In genomic region chr12:67651380-67651695, GRCh38 we compare ENCODE assay signal across 8 cellular contexts. TPM values are rescaled to one million over a fixed set of nuclear protein-coding genes. Genes with fewer than 3 reads are reported as not detected.
DNase-seq lines count a peak whose midpoint lies in the region; ATAC-seq and TF ChIP-seq lines count a peak whose summit lies in the region.

No MANE protein-coding gene starts in this region.

- dilution Hi-C loops in mammary epithelial cell (cut with HindIII; ENCODE audit: low sequenced_read_pairs), result no loop called here

- H3K36me3 ChIP-seq in DND-41 (ENCODE audit: insufficient read depth, low read length) (peaks cover 59% of the 10 kb centered on the region), mammary epithelial cell (ENCODE audit: insufficient read depth, low read length) (no peaks in the 10 kb centered on the region), mesenchymal stem cell (ENCODE audit: control insufficient read depth in 1 of 2, insufficient read depth in 2 of 2, low read depth in 1 of 2, low read length in 2 of 2) (peaks cover 2 to 25% of the 10 kb centered on the region in 2 experiments), WERI-Rb-1 (peaks cover 42% of the 10 kb centered on the region)

- H3K4me1 ChIP-seq in DND-41 (ENCODE audit: insufficient read depth, low read length), result peaks cover 53% of the 10 kb centered on the region
- peaks cover 30% of the 10 kb centered on the region for H3K4me1 ChIP-seq in mammary epithelial cell (ENCODE audit: insufficient read depth, low read length)
- H3K4me1 ChIP-seq in mesenchymal stem cell (ENCODE audit: control insufficient read depth, insufficient read depth, low read depth, low read length), result peaks cover 10% of the 10 kb centered on the region

- H3K9me3 ChIP-seq in DND-41 (ENCODE audit: insufficient read depth, low read length, severe bottlenecking) (no peaks in the 10 kb centered on the region), mammary epithelial cell (replicated peaks; ENCODE audit: insufficient read depth, low read length) (no peaks in the 10 kb centered on the region), mesenchymal stem cell (ENCODE audit: control insufficient read depth, low read length) (no peaks in the 10 kb centered on the region), WERI-Rb-1 (ENCODE audit: severe bottlenecking) (no peaks in the 10 kb centered on the region)

- no peak overlapping the region for H2BK15ac ChIP-seq in mesenchymal stem cell (ENCODE audit: low read depth, poor library complexity, severe bottlenecking)

- BruUV-seq in mammary epithelial cell (replicated peaks; lab: Mats Ljungman, UMichigan), result no TSS peak

- DNase-seq in DND-41 (peak; percentile 54), OCI-M1 (lab: John Stamatoyannopoulos, UW) (peak; percentile 30), mammary epithelial cell (peak; percentile 23), mesenchymal stem cell (peak; percentile 57), HPDE6-E6E7 (ENCODE audit: extremely low spot score) (no peak), WERI-Rb-1 (no peak)

- H2BK120ac ChIP-seq in mesenchymal stem cell (ENCODE audit: low read depth, low read length), result no peak overlapping the region

- H3K27ac ChIP-seq in DND-41 (ENCODE audit: low read length) (peak overlapping the region; percentile 86; the same call in 1 of the 2 replicates), mammary epithelial cell (ENCODE audit: insufficient read depth, low read depth, low read length) (no peak overlapping the region), mesenchymal stem cell (ENCODE audit: low read length, poor library complexity, severe bottlenecking) (no peak overlapping the region), WERI-Rb-1 (no peak overlapping the region)

- H2AK5ac ChIP-seq in mesenchymal stem cell (ENCODE audit: low read length, severe bottlenecking), result no peak overlapping the region

- ATAC-seq in DND-41 (ENCODE audit: insufficient read depth, low read depth), result peak; percentile 59
- ATAC-seq in GM21447 (IDR thresholded peaks at IDR 0.05; ENCODE audit: unreplicated experiment), result peak; percentile 26
- no peak for ATAC-seq in HG02610 (IDR thresholded peaks at IDR 0.05; ENCODE audit: unreplicated experiment)

- H3K79me1 ChIP-seq in mesenchymal stem cell (replicated peaks; ENCODE audit: low read length, poor library complexity, severe bottlenecking), result no peaks in the 10 kb centered on the region

- H2AFZ ChIP-seq in DND-41 (ENCODE audit: low read depth, low read length) (no peak overlapping the region), mammary epithelial cell (ENCODE audit: low read depth, low read length) (no peak overlapping the region), mesenchymal stem cell (ENCODE audit: low read depth, low read length) (no peak overlapping the region)

- no peak overlapping the region for H3K4ac ChIP-seq in mesenchymal stem cell (ENCODE audit: low read depth in 1 of 2, low read length in 2 of 2)

- no peak overlapping the region for H2BK12ac ChIP-seq in mesenchymal stem cell (ENCODE audit: low read length in 2 of 2)

- CTCF ChIA-PET in mammary epithelial cell (lab: Charles Lee; ENCODE audit: low non-redundant PET), result interaction anchor here (0.6 kb wide), 1 partner anchor 274 kb away, joined by 5 read pairs; no protein-coding TSS in a partner anchor

- H3K23ac ChIP-seq in mesenchymal stem cell (ENCODE audit: low read length in 2 of 2), result no peak overlapping the region

- H3K4me3 ChIP-seq in DND-41 (ENCODE audit: low read depth in 1 of 2, low read length in 2 of 2), result peak overlapping the region; percentile 74 to 89; a peak in 3 of 4 replicates
- H3K4me3 ChIP-seq in mammary epithelial cell (replicated peaks in 1 of 3; ENCODE audit: insufficient read depth in 1 of 3, low read depth in 2 of 3, low read length in 3 of 3), result no peak overlapping the region
- peak overlapping the region in 1 of 2 experiments; percentile 92 for H3K4me3 ChIP-seq in mesenchymal stem cell (ENCODE audit: insufficient read depth in 1 of 2, low read depth in 1 of 2, low read length in 2 of 2)
- H3K4me3 ChIP-seq in WERI-Rb-1 (ENCODE audit: low read depth, low read length), result no peak overlapping the region; the same call in 1 of the 2 replicates

- in situ Hi-C loops in mammary epithelial cell (cut with MboI; ENCODE audit: low sequenced_read_pairs in 2 of 2), result loop anchor here in 1 of 2 donors (10.0 kb wide), 1 partner anchor 293 kb away; no protein-coding TSS in a partner anchor

- peak; percentile 58 for TF ChIP-seq CTCF in DND-41 (IDR thresholded peaks at IDR 0.05; ENCODE audit: borderline replicate concordance, extremely low read depth, low read length, poor library complexity, severe bottlenecking)
- peak in 1 of 2 donors; percentile 29 for TF ChIP-seq CTCF in mammary epithelial cell (conservative IDR thresholded peaks at IDR 0.05 in 1 of 2, IDR thresholded peaks at IDR 0.05 in 1 of 2; ENCODE audit: extremely low read depth in 1 of 2, insufficient read depth in 1 of 2, low read depth in 1 of 2, low read length in 2 of 2)
- no peak for TF ChIP-seq CTCF in WERI-Rb-1 (IDR thresholded peaks at IDR 0.05; ENCODE audit: low read depth, low read length)

- H4K8ac ChIP-seq in mesenchymal stem cell (ENCODE audit: low read length), result no peak overlapping the region

- H3K9ac ChIP-seq in DND-41 (ENCODE audit: low read depth, low read length), result peak overlapping the region; percentile 97
- H3K9ac ChIP-seq in mammary epithelial cell (ENCODE audit: insufficient read depth, low read length), result no peak overlapping the region
- H3K9ac ChIP-seq in mesenchymal stem cell (ENCODE audit: low read length), result peak overlapping the region; percentile 94

- H3K18ac ChIP-seq in mesenchymal stem cell (ENCODE audit: low read depth in 1 of 2, low read length in 2 of 2), result no peak overlapping the region

- intact Hi-C loops in mammary epithelial cell (cut with micrococcal nuclease), result loop anchor here (2.0 to 10.0 kb wide), 3 partner anchors 163 to 271 kb away; no protein-coding TSS in a partner anchor

- H3K79me2 ChIP-seq in DND-41 (ENCODE audit: insufficient read depth, low read length) (peaks cover 77% of the 10 kb centered on the region), mammary epithelial cell (ENCODE audit: insufficient read depth, low read length) (peaks cover 74% of the 10 kb centered on the region)

- H2BK5ac ChIP-seq in mesenchymal stem cell (ENCODE audit: low read depth, low read length, poor library complexity, severe bottlenecking), result no peak overlapping the region

- no peak overlapping the region for H4K91ac ChIP-seq in mesenchymal stem cell (ENCODE audit: low read length)

- H3K27me3 ChIP-seq in DND-41 (ENCODE audit: insufficient read depth, low read length, poor library complexity) (no peaks in the 10 kb centered on the region), mammary epithelial cell (ENCODE audit: insufficient read depth, low read length) (no peaks in the 10 kb centered on the region), mesenchymal stem cell (ENCODE audit: control insufficient read depth in 1 of 2, insufficient read depth in 1 of 2, low read length in 2 of 2) (no peaks in the 10 kb centered on the region), WERI-Rb-1 (ENCODE audit: insufficient read depth, low read depth, severe bottlenecking) (no peaks in the 10 kb centered on the region)

- H3K14ac ChIP-seq in mesenchymal stem cell (ENCODE audit: low read length in 2 of 2), result no peak overlapping the region

- H3K4me2 ChIP-seq in DND-41 (ENCODE audit: insufficient read depth, low read length) (peak overlapping the region; percentile 73), mammary epithelial cell (ENCODE audit: insufficient read depth, low read depth, low read length) (peak overlapping the region; percentile 98), mesenchymal stem cell (ENCODE audit: low read length, poor library complexity, severe bottlenecking) (no peak overlapping the region)

- peaks cover 57% of the 10 kb centered on the region for H4K20me1 ChIP-seq in DND-41 (ENCODE audit: insufficient read depth, low read length)
- H4K20me1 ChIP-seq in mammary epithelial cell (ENCODE audit: insufficient read depth, low read length), result no peaks in the 10 kb centered on the region

- 70% methylated on average over 5 of the region's 5 CpGs for WGBS in mammary epithelial cell (ENCODE audit: low coverage, missing lambda C conversion rate)
- 40% methylated on average over 4 of the region's 5 CpGs for WGBS in mesenchymal stem cell

RNA-seq across cellular contexts. Expression of gene DYRK2, which starts 2.8 kb away (rescaled TPM):
- 10 to 100 TPM; 17.8 to 25.8 TPM for total RNA-seq in mammary epithelial cell
- 16.3 TPM for polyA plus RNA-seq in mammary epithelial cell
- 43.1 TPM for polyA minus RNA-seq in mammary epithelial cell
- 16.8 TPM for polyA plus RNA-seq in mesenchymal stem cell (2013, experiment 1 of 2)
- polyA plus RNA-seq in mesenchymal stem cell (2013, experiment 2 of 2), result 16.8 TPM

Comparison
In these comparisons a context has a peak if more than half of its experiments do, and no peak if none do; other contexts are left out.
1. DNase-seq: peak in DND-41 (single experiment), OCI-M1 (single experiment), mammary epithelial cell (single experiment) and mesenchymal stem cell (single experiment); none in HPDE6-E6E7 (single experiment) and WERI-Rb-1 (single experiment).
2. H3K4me3 ChIP-seq: peak in DND-41 (2 of 2); none in mammary epithelial cell (0 of 3) and WERI-Rb-1 (single experiment).